ENCODE assay signal across 17 cellular contexts in genomic region chr12:4323400-4323799, GRCh38. TPM values are rescaled to one million over a fixed set of nuclear protein-coding genes. Genes with fewer than 3 reads are reported as not detected.
DNase-seq lines count a peak whose midpoint lies in the region; ATAC-seq, FAIRE-seq and TF ChIP-seq lines count a peak whose summit lies in the region.
"Had no signal": no experiment of that assay in that cellular context is flagged by ENCODE, and none has a peak within 500 bp of the region (broad histone marks: within the 10 kb centered on the region; RNA-seq: fewer than 3 reads in every experiment).

No MANE protein-coding gene starts in this region.

- H2AFZ ChIP-seq in smooth muscle cell (ENCODE audit: low read depth): no peak overlapping the region

- no peaks in the 10 kb centered on the region for H3K27me3 Mint-ChIP-seq in activated naive CD8-positive, alpha-beta T cell
- no peaks in the 10 kb centered on the region for H3K27me3 Mint-ChIP-seq in activated naive CD8-positive, alpha-beta T cell treated with anti-CD3 and anti-CD28 coated beads, Interleukin-2, amount 50 U/mL, for 24 hours
- peaks cover 9% of the 10 kb centered on the region for H3K27me3 Mint-ChIP-seq in brain

- H3K27ac ChIP-seq in smooth muscle cell (ENCODE audit: low read depth): peak overlapping the region; percentile 10
- no peak overlapping the region for H3K27ac ChIP-seq in foreskin keratinocyte
- H3K27ac ChIP-seq: cardiac muscle cell, HL-60 had no signal

- H3K4me3 ChIP-seq in smooth muscle cell: no peak overlapping the region
- H3K4me3 ChIP-seq: cardiac muscle cell, gastroesophageal sphincter had no signal

- no peaks in the 10 kb centered on the region for H3K36me3 ChIP-seq in smooth muscle cell (ENCODE audit: low read depth)
- H3K36me3 ChIP-seq: cardiac muscle cell, gastroesophageal sphincter had no signal

- H3K27me3 ChIP-seq in smooth muscle cell (ENCODE audit: low read depth) (no peaks in the 10 kb centered on the region), foreskin keratinocyte (no peaks in the 10 kb centered on the region)
- H3K27me3 ChIP-seq: cardiac muscle cell, gastroesophageal sphincter had no signal

- H3K4me1 Mint-ChIP-seq in activated naive CD8-positive, alpha-beta T cell (ENCODE audit: low read depth): peaks cover 40% of the 10 kb centered on the region
- H3K4me1 Mint-ChIP-seq in activated naive CD8-positive, alpha-beta T cell treated with anti-CD3 and anti-CD28 coated beads, Interleukin-2, amount 50 U/mL, for 24 hours: peaks cover 40% of the 10 kb centered on the region
- H3K4me1 Mint-ChIP-seq in brain: peaks cover 50% of the 10 kb centered on the region

- no peak overlapping the region for H3K27ac Mint-ChIP-seq in activated naive CD8-positive, alpha-beta T cell
- H3K27ac Mint-ChIP-seq in activated naive CD8-positive, alpha-beta T cell treated with anti-CD3 and anti-CD28 coated beads, Interleukin-2, amount 50 U/mL, for 24 hours: no peak overlapping the region
- H3K27ac Mint-ChIP-seq in brain: no peak overlapping the region

- H3K36me3 Mint-ChIP-seq in activated naive CD8-positive, alpha-beta T cell: no peaks in the 10 kb centered on the region
- peaks cover 14% of the 10 kb centered on the region for H3K36me3 Mint-ChIP-seq in activated naive CD8-positive, alpha-beta T cell treated with anti-CD3 and anti-CD28 coated beads, Interleukin-2, amount 50 U/mL, for 24 hours (ENCODE audit: low read depth)
- H3K36me3 Mint-ChIP-seq in brain: peaks cover 26% of the 10 kb centered on the region

- FAIRE-seq in urothelium cell line (lab: Jason Lieb, UNC): no peak
- FAIRE-seq: small intestine had no signal

- H3K79me2 ChIP-seq in smooth muscle cell (ENCODE audit: low read depth): peaks cover 70% of the 10 kb centered on the region

- WGBS in smooth muscle cell (ENCODE audit: low lambda C conversion rate): 79% methylated on average over 4 of the region's 4 CpGs

- H4K20me1 ChIP-seq in smooth muscle cell (ENCODE audit: low read depth): peaks cover 63% of the 10 kb centered on the region

- TF ChIP-seq CTCF in brain (conservative IDR thresholded peaks at IDR 0.05): no peak
- TF ChIP-seq CTCF in smooth muscle cell (IDR thresholded peaks at IDR 0.05; ENCODE audit: borderline replicate concordance, insufficient read depth, poor library complexity, severe bottlenecking): no peak
- TF ChIP-seq CTCF in foreskin keratinocyte (conservative IDR thresholded peaks at IDR 0.05): no peak

- H3K4me2 ChIP-seq in smooth muscle cell: peak overlapping the region; percentile 96

- H3K9me3 ChIP-seq in smooth muscle cell (replicated peaks; ENCODE audit: low read depth): no peaks in the 10 kb centered on the region
- H3K9me3 ChIP-seq: gastroesophageal sphincter had no signal

- H3K9me3 Mint-ChIP-seq in activated naive CD8-positive, alpha-beta T cell (ENCODE audit: low read depth): no peaks in the 10 kb centered on the region
- H3K9me3 Mint-ChIP-seq in activated naive CD8-positive, alpha-beta T cell treated with anti-CD3 and anti-CD28 coated beads, Interleukin-2, amount 50 U/mL, for 24 hours: no peaks in the 10 kb centered on the region
- H3K9me3 Mint-ChIP-seq in brain: peaks cover 0 to 5% (median 0%) of the 10 kb centered on the region in 5 experiments

- DNase-seq in activated naive CD8-positive, alpha-beta T cell treated with anti-CD3 and anti-CD28 coated beads, Interleukin-2, amount 50 U/mL, for 24 hours: no peak
- DNase-seq in MV-4-11 (lab: John Stamatoyannopoulos, UW): peak; percentile 51
- no peak for DNase-seq in smooth muscle cell (lab: John Stamatoyannopoulos, UW; ENCODE audit: unreplicated experiment)
- no peak for DNase-seq in foreskin keratinocyte
- DNase-seq in urothelium cell line (ENCODE audit: low spot score): no peak
- DNase-seq in putamen (ENCODE audit: low spot score): no peak
- DNase-seq: activated CD4-positive, alpha-beta T cell treated with anti-CD3 and anti-CD28 coated beads, Interleukin-2, amount 50 U/mL, for 1 hour; mesendoderm; NCI-H1930; NCI-H526 treated with DMSO at 0.1 percent for 48 hours; small intestine had no signal

- H3K4me1 ChIP-seq in smooth muscle cell (ENCODE audit: low read depth) (peaks cover 9% of the 10 kb centered on the region), foreskin keratinocyte (peaks cover 15% of the 10 kb centered on the region)

- peak overlapping the region; percentile 9 for H3K4me3 Mint-ChIP-seq in activated naive CD8-positive, alpha-beta T cell
- H3K4me3 Mint-ChIP-seq in activated naive CD8-positive, alpha-beta T cell treated with anti-CD3 and anti-CD28 coated beads, Interleukin-2, amount 50 U/mL, for 24 hours: no peak overlapping the region
- peak overlapping the region; percentile 44 to 98 (median 61) for H3K4me3 Mint-ChIP-seq in brain

- peaks cover 3% of the 10 kb centered on the region for H3F3A ChIP-seq in smooth muscle cell (ENCODE audit: low read depth)

- ATAC-seq in activated naive CD8-positive, alpha-beta T cell treated with anti-CD3 and anti-CD28 coated beads, Interleukin-2, amount 50 U/mL, for 24 hours: no peak
- ATAC-seq in foreskin keratinocyte: no peak
- ATAC-seq: gastroesophageal sphincter had no signal

- H3K9ac ChIP-seq in smooth muscle cell (ENCODE audit: low read depth): no peak overlapping the region

RNA-seq across cellular contexts. Expression of gene TIGAR, which starts 2.4 kb away (rescaled TPM):
- polyA plus RNA-seq in brain (ENCODE audit: insufficient read depth, low read depth, low replicate concordance) (4.4 TPM), smooth muscle cell (26.1 and 36.0 TPM in 2 replicates), foreskin keratinocyte (17.1 and 20.7 TPM in 2 replicates)
- total RNA-seq in smooth muscle cell (21.0 and 21.6 TPM in 2 replicates), foreskin keratinocyte (20.8 and 24.7 TPM in 2 replicates)

RNA-seq across cellular contexts. Expression of gene CCND2, which starts 49.8 kb away (rescaled TPM):
- 3.1 TPM for polyA plus RNA-seq in brain (ENCODE audit: insufficient read depth, low read depth, low replicate concordance)
- 462 and 556 TPM in 2 replicates for total RNA-seq in smooth muscle cell
- 280 and 356 TPM in 2 replicates for polyA plus RNA-seq in smooth muscle cell
- total RNA-seq in foreskin keratinocyte: 372 and 386 TPM in 2 replicates
- 74.0 and 87.4 TPM in 2 replicates for polyA plus RNA-seq in foreskin keratinocyte

RNA-seq across cellular contexts. Expression of gene FGF23, which starts 56.1 kb away (rescaled TPM):
- not detected for polyA plus RNA-seq in brain (ENCODE audit: insufficient read depth, low read depth, low replicate concordance)
- not detected in 2 replicates for total RNA-seq in smooth muscle cell
- not detected in 2 replicates for polyA plus RNA-seq in smooth muscle cell
- not detected in 2 replicates for total RNA-seq in foreskin keratinocyte
- not detected in 2 replicates for polyA plus RNA-seq in foreskin keratinocyte
- total RNA-seq: gastroesophageal sphincter, omental fat pad had no signal

Comparison
In these comparisons a context has a peak if more than half of its experiments do, and no peak if none do; other contexts are left out.
1. RNA of gene CCND2, which starts 49.8 kb away (polyA plus RNA-seq): 280 to 356 TPM in smooth muscle cell and 74.0 to 87.4 TPM in foreskin keratinocyte; 3.1 TPM in brain (single experiment); every median in the first group is over 10 times any median in the second.